In the genomic region with DNA sequence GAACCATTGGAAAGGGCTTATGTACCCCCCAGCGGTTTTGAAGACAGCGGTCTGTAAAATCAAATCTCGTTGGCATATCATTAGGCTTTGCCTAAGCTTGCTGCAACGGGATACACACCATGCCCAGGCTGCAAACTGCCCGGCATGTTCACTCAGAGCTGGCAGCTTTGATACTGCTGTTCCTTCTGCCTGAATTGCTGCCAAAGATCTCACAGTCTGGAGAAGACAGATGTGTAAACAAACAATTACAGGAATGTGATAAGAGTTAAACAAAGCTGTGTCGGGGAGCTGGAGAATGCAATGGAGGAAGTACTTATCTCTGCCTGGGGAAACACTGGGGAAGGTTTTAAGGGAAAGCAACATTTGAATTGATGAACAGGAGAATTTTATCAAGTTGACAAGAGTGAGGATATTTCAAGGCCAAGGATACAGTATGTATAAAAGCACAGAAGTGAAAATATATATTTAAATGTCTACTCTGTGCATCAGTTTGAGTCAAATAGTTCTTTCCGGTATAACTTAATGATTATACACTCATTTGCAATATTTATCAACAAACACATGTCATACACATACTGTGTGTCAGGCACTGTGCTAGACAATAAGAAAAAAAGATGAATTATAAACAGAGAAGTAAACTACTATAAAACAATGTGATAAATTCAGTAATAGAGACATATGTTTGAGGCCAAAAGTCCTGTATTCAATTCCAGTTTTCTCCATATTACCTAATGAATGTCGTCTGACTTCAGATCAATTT, we compare ENCODE assay signal across 1 cellular context.
TF ChIP-seq lines count a peak whose summit lies in the region.

No MANE protein-coding gene starts in this region.

TF ChIP-seq in K562, 482 proteins besides CTCF, POLR2A, EP300 and RAD21 (continued from another document):
- TF ChIP-seq, protein P1, sequence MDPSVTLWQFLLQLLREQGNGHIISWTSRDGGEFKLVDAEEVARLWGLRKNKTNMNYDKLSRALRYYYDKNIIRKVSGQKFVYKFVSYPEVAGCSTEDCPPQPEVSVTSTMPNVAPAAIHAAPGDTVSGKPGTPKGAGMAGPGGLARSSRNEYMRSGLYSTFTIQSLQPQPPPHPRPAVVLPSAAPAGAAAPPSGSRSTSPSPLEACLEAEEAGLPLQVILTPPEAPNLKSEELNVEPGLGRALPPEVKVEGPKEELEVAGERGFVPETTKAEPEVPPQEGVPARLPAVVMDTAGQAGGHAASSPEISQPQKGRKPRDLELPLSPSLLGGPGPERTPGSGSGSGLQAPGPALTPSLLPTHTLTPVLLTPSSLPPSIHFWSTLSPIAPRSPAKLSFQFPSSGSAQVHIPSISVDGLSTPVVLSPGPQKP (CRISPR knock-in tag; IDR thresholded peaks at IDR 0.05) = no peak
- TF ChIP-seq YBX1 (IDR thresholded peaks at IDR 0.05) (no peak), BHLHE40 (IDR thresholded peaks at IDR 0.05; ENCODE audit: low read length) (peak; percentile 31; the same call in 1 of the 2 replicates), ZNF57 (CRISPR knock-in tag; IDR thresholded peaks at IDR 0.05) (no peak), ARID1B (IDR thresholded peaks at IDR 0.05) (peak; percentile 88), CHCHD3 (CRISPR knock-in tag; IDR thresholded peaks at IDR 0.05) (no peak), SMARCC2 (IDR thresholded peaks at IDR 0.05; ENCODE audit: low read depth) (peak; percentile 37; the same call in 1 of the 2 replicates), ZNF589 (CRISPR knock-in tag; IDR thresholded peaks at IDR 0.05; ENCODE audit: low read depth) (no peak), FOXA3 (CRISPR knock-in tag; conservative IDR thresholded peaks at IDR 0.05 in 1 of 2, IDR thresholded peaks at IDR 0.05 in 1 of 2) (peak; percentile 68 to 97; a peak in 2 of 4 replicates), SIX5 (IDR thresholded peaks at IDR 0.05; ENCODE audit: borderline replicate concordance in 1 of 2, insufficient read depth in 1 of 2, low read depth in 1 of 2, low read length in 2 of 2) (no peak), SNIP1 (IDR thresholded peaks at IDR 0.05; ENCODE audit: low read depth) (no peak), ZNF146 (CRISPR knock-in tag; IDR thresholded peaks at IDR 0.05; ENCODE audit: unreplicated experiment) (no peak), RFX7 (CRISPR knock-in tag; IDR thresholded peaks at IDR 0.05) (no peak), TGIF2 (CRISPR knock-in tag; IDR thresholded peaks at IDR 0.05) (no peak), CBX3 (IDR thresholded peaks at IDR 0.05; ENCODE audit: borderline replicate concordance in 1 of 2, low read length in 2 of 2) (no peak), HNRNPH1 (optimal IDR thresholded peaks at IDR 0.05; ENCODE audit: low read depth, low read length) (no peak), CSDE1 (IDR thresholded peaks at IDR 0.05) (no peak), HMGN3 (IDR thresholded peaks at IDR 0.05; ENCODE audit: borderline replicate concordance, extremely low read depth, insufficient read length, low read depth, low read length) (peak; percentile 36), CTBP1 (IDR thresholded peaks at IDR 0.05; ENCODE audit: borderline replicate concordance) (peak; percentile 72; the same call in 1 of the 2 replicates), CC2D1A (IDR thresholded peaks at IDR 0.05) (no peak), ZNF79 (CRISPR knock-in tag; IDR thresholded peaks at IDR 0.05; ENCODE audit: low read depth) (no peak), C11orf30 (IDR thresholded peaks at IDR 0.05; ENCODE audit: low read depth) (no peak)
- TF ChIP-seq, protein P2, sequence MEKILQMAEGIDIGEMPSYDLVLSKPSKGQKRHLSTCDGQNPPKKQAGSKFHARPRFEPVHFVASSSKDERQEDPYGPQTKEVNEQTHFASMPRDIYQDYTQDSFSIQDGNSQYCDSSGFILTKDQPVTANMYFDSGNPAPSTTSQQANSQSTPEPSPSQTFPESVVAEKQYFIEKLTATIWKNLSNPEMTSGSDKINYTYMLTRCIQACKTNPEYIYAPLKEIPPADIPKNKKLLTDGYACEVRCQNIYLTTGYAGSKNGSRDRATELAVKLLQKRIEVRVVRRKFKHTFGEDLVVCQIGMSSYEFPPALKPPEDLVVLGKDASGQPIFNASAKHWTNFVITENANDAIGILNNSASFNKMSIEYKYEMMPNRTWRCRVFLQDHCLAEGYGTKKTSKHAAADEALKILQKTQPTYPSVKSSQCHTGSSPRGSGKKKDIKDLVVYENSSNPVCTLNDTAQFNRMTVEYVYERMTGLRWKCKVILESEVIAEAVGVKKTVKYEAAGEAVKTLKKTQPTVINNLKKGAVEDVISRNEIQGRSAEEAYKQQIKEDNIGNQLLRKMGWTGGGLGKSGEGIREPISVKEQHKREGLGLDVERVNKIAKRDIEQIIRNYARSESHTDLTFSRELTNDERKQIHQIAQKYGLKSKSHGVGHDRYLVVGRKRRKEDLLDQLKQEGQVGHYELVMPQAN (IDR thresholded peaks at IDR 0.05; ENCODE audit: borderline replicate concordance) = no peak
- TF ChIP-seq, protein P3, sequence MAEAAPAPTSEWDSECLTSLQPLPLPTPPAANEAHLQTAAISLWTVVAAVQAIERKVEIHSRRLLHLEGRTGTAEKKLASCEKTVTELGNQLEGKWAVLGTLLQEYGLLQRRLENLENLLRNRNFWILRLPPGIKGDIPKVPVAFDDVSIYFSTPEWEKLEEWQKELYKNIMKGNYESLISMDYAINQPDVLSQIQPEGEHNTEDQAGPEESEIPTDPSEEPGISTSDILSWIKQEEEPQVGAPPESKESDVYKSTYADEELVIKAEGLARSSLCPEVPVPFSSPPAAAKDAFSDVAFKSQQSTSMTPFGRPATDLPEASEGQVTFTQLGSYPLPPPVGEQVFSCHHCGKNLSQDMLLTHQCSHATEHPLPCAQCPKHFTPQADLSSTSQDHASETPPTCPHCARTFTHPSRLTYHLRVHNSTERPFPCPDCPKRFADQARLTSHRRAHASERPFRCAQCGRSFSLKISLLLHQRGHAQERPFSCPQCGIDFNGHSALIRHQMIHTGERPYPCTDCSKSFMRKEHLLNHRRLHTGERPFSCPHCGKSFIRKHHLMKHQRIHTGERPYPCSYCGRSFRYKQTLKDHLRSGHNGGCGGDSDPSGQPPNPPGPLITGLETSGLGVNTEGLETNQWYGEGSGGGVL (CRISPR knock-in tag; IDR thresholded peaks at IDR 0.05) = no peak
- TF ChIP-seq, protein P4, sequence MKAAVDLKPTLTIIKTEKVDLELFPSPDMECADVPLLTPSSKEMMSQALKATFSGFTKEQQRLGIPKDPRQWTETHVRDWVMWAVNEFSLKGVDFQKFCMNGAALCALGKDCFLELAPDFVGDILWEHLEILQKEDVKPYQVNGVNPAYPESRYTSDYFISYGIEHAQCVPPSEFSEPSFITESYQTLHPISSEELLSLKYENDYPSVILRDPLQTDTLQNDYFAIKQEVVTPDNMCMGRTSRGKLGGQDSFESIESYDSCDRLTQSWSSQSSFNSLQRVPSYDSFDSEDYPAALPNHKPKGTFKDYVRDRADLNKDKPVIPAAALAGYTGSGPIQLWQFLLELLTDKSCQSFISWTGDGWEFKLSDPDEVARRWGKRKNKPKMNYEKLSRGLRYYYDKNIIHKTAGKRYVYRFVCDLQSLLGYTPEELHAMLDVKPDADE (conservative IDR thresholded peaks at IDR 0.05; ENCODE audit: control insufficient read depth, low read depth, low read length) = no peak
- TF ChIP-seq, protein P5, sequence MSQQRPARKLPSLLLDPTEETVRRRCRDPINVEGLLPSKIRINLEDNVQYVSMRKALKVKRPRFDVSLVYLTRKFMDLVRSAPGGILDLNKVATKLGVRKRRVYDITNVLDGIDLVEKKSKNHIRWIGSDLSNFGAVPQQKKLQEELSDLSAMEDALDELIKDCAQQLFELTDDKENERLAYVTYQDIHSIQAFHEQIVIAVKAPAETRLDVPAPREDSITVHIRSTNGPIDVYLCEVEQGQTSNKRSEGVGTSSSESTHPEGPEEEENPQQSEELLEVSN (IDR thresholded peaks at IDR 0.05; ENCODE audit: borderline replicate concordance in 1 of 2, extremely low read depth in 1 of 2, insufficient read depth in 1 of 2, insufficient read length in 1 of 2, low read depth in 1 of 2, low read length in 1 of 2, poor library complexity in 1 of 2, severe bottlenecking in 1 of 2) = no peak
- TF ChIP-seq, protein P6, sequence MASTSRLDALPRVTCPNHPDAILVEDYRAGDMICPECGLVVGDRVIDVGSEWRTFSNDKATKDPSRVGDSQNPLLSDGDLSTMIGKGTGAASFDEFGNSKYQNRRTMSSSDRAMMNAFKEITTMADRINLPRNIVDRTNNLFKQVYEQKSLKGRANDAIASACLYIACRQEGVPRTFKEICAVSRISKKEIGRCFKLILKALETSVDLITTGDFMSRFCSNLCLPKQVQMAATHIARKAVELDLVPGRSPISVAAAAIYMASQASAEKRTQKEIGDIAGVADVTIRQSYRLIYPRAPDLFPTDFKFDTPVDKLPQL (IDR thresholded peaks at IDR 0.05; ENCODE audit: extremely low read depth, insufficient read length) = no peak
- TF ChIP-seq, protein P7, sequence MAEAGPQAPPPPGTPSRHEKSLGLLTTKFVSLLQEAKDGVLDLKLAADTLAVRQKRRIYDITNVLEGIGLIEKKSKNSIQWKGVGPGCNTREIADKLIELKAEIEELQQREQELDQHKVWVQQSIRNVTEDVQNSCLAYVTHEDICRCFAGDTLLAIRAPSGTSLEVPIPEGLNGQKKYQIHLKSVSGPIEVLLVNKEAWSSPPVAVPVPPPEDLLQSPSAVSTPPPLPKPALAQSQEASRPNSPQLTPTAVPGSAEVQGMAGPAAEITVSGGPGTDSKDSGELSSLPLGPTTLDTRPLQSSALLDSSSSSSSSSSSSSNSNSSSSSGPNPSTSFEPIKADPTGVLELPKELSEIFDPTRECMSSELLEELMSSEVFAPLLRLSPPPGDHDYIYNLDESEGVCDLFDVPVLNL (CRISPR knock-in tag; IDR thresholded peaks at IDR 0.05; ENCODE audit: low read depth) = no peak
